ENCODE assay signal across 10 cellular contexts in the genomic region with DNA sequence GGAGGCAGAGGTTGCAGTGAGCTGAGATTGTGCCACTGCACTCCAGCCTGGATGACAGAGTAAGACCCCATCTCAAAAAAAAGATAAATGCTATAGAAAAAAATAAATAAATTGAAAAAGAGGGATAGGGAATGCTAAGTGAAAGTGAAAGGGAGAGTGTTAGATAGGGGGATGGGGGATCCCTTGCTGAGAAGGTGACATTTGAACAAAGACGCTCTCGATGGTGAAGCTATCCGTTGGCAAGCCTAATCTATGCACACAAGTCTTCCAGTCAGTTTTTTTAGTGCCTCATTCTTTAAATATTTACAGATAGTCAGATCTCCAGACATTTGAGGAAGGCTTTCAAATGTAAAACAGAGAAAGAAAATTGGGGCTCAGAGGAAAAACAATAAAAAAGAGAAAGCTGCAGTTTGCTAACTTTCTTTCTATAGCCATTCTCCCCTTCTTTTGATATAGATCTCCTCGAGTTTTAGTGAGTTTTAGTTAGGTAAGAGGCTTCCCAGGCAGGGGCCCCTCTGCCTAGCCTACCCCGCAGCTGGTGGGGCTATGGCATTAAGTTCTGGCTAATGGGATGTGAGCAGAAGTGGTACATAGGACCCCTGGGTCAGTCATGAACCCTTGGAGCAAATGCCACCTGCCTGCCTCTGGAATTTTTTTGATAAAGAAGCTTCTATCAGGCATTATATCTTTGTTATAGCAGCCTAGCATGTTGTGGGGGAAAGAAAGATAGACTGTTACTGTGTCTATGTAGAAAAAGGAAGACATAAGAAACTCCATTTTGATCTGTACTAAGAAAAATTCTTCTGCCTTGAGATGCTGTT. TPM values are rescaled to one million over a fixed set of nuclear protein-coding genes. Genes with fewer than 3 reads are reported as not detected.
DNase-seq lines count a peak whose midpoint lies in the region; ATAC-seq and TF ChIP-seq lines count a peak whose summit lies in the region.
"Had no signal": no experiment of that assay in that cellular context is flagged by ENCODE, and none has a peak within 500 bp of the region (broad histone marks: within the 10 kb centered on the region; RNA-seq: fewer than 3 reads in every experiment).

No MANE protein-coding gene starts in this region.

- peak overlapping the region; percentile 77 for H3K4me3 Mint-ChIP-seq in CD8-positive, alpha-beta T cell

- H3K4me1 ChIP-seq in CD8-positive, alpha-beta T cell (ENCODE audit: insufficient read depth, low read length), result peaks cover 71% of the 10 kb centered on the region
- peaks cover 12 to 63% (median 16%) of the 10 kb centered on the region in 4 donors for H3K4me1 ChIP-seq in Peyer's patch
- H3K4me1 ChIP-seq in right cardiac atrium (ENCODE audit: control insufficient read depth, insufficient read depth, low read length), result peaks cover 10% of the 10 kb centered on the region
- peaks cover 18 to 19% of the 10 kb centered on the region in 2 experiments for H3K4me1 ChIP-seq in trophoblast cell (ENCODE audit: control insufficient read depth in 1 of 2, insufficient read depth in 2 of 2, low read length in 2 of 2)

- POLR2A ChIA-PET in CD8-positive, alpha-beta T cell (lab: Charles Lee), result interaction anchor here (0.6 to 6.1 kb wide), 5 partner anchors 11 to 30 kb away, joined by 3 to 63 read pairs (median 3); partner anchors contain the start of gene GLRX

- H4K12ac ChIP-seq in trophoblast cell (ENCODE audit: low read depth, low read length), result no peak overlapping the region

- no peak overlapping the region for H3K4me2 ChIP-seq in trophoblast cell (ENCODE audit: low read length)

- no peak for TF ChIP-seq CTCF in CD8-positive, alpha-beta T cell (IDR thresholded peaks at IDR 0.05)
- TF ChIP-seq CTCF in Peyer's patch (IDR thresholded peaks at IDR 0.05), result no peak

- H3K9me3 Mint-ChIP-seq in CD8-positive, alpha-beta T cell, result no peaks in the 10 kb centered on the region

- H3K36me3 ChIP-seq in CD8-positive, alpha-beta T cell (ENCODE audit: insufficient read depth, low read length), result peaks cover 12% of the 10 kb centered on the region
- H3K36me3 ChIP-seq in Peyer's patch (peaks cover 0 to 13% (median 0%) of the 10 kb centered on the region in 3 donors), trophoblast cell (ENCODE audit: control insufficient read depth in 1 of 2, insufficient read depth in 2 of 2, low read length in 2 of 2) (peaks cover 1 to 8% of the 10 kb centered on the region in 2 experiments)

- no peak overlapping the region for H2AK5ac ChIP-seq in trophoblast cell (ENCODE audit: low read length)

- H4K8ac ChIP-seq in trophoblast cell (ENCODE audit: low read depth, low read length), result no peak overlapping the region

- H3K4me3 ChIP-seq in CD8-positive, alpha-beta T cell (ENCODE audit: low read depth, low read length), result peak overlapping the region; percentile 14
- H3K4me3 ChIP-seq in Peyer's patch (no peak overlapping the region), right cardiac atrium (ENCODE audit: low read length) (no peak overlapping the region), trophoblast cell (ENCODE audit: low read depth, low read length) (no peak overlapping the region)

- 45% methylated on average over 5 of the region's 5 CpGs for WGBS in right cardiac atrium
- WGBS in trophoblast cell (ENCODE audit: extremely low coverage, insufficient coverage, insufficient read length), result no CpG with 5 or more reads among the region's 5 CpGs

- H3K4ac ChIP-seq in trophoblast cell (ENCODE audit: low read depth, low read length), result no peak overlapping the region

- H3K14ac ChIP-seq in trophoblast cell (ENCODE audit: low read length), result no peak overlapping the region

- no peak overlapping the region for H3K23ac ChIP-seq in trophoblast cell (ENCODE audit: low read length)

- H3K27ac ChIP-seq in CD8-positive, alpha-beta T cell (ENCODE audit: low read depth, low read length), result peak overlapping the region; percentile 15
- H3K27ac ChIP-seq in Peyer's patch, result peak overlapping the region; percentile 9 to 74 (median 50)
- H3K27ac ChIP-seq in right cardiac atrium (ENCODE audit: low read length), result peak overlapping the region; percentile 66
- H3K27ac ChIP-seq in trophoblast cell (ENCODE audit: low read depth, low read length), result peak overlapping the region; percentile 36

- no peaks in the 10 kb centered on the region for H3K27me3 Mint-ChIP-seq in CD8-positive, alpha-beta T cell (ENCODE audit: low read depth)

- peak overlapping the region; percentile 83 for H4K91ac ChIP-seq in trophoblast cell (ENCODE audit: low read depth, low read length)

- intact Hi-C loops in CD8-positive, alpha-beta T cell (cut with DNase I, micrococcal nuclease), result no loop called here
- intact Hi-C loops in right cardiac atrium (cut with DNase I), result no loop called here

- H2BK12ac ChIP-seq in trophoblast cell (ENCODE audit: low read length), result peak overlapping the region; percentile 3

- H3K27me3 ChIP-seq in CD8-positive, alpha-beta T cell (ENCODE audit: insufficient read depth, low read length), result no peaks in the 10 kb centered on the region
- H3K27me3 ChIP-seq in Peyer's patch (no peaks in the 10 kb centered on the region), right cardiac atrium (ENCODE audit: control insufficient read depth, insufficient read depth) (no peaks in the 10 kb centered on the region), trophoblast cell (ENCODE audit: insufficient read depth, low read length) (no peaks in the 10 kb centered on the region)

- no peak overlapping the region for H2AFZ ChIP-seq in trophoblast cell (ENCODE audit: insufficient read depth, low read length, poor library complexity)

- peaks cover 1% of the 10 kb centered on the region for H3K79me2 ChIP-seq in trophoblast cell (ENCODE audit: control insufficient read depth, insufficient read depth, low read length, poor library complexity)

- peak overlapping the region; percentile 80 for H3K27ac Mint-ChIP-seq in CD8-positive, alpha-beta T cell

- TF ChIP-seq POLR2A in Peyer's patch (IDR thresholded peaks at IDR 0.05), result no peak

- H3K18ac ChIP-seq in trophoblast cell (ENCODE audit: low read length), result no peak overlapping the region

- DNase-seq in CD8-positive, alpha-beta T cell, result no peak
- no peak for DNase-seq in Peyer's patch
- no peak for DNase-seq in right cardiac atrium
- no peak for DNase-seq in trophoblast cell
- no peak for DNase-seq in T-helper 9 cell
- no peak for DNase-seq in activated effector memory CD4-positive, alpha-beta T cell treated with anti-CD3 and anti-CD28 coated beads, Interleukin-2, amount 50 U/mL, for 16 hours
- DNase-seq in SW 1271 (lab: John Stamatoyannopoulos, UW), result no peak
- DNase-seq in NCI-H526 treated with DMSO at 0.1 percent for 48 hours (lab: John Stamatoyannopoulos, UW), result no peak
- DNase-seq: dermis blood vessel endothelial cell; NK-92 treated with Interleukin-12 subunit alpha and Interleukin-12 subunit beta, amount 100 ng/mL, for 24 hours had no signal

- peak overlapping the region; percentile 25 for H2BK120ac ChIP-seq in trophoblast cell (ENCODE audit: insufficient read depth, low read length, poor library complexity)

- H3K4me1 Mint-ChIP-seq in CD8-positive, alpha-beta T cell (ENCODE audit: low read depth), result peaks cover 74% of the 10 kb centered on the region

- no peaks in the 10 kb centered on the region for H3K9me3 ChIP-seq in CD8-positive, alpha-beta T cell (ENCODE audit: low read length)
- H3K9me3 ChIP-seq in Peyer's patch (no peaks in the 10 kb centered on the region), right cardiac atrium (ENCODE audit: control insufficient read depth, low read length) (no peaks in the 10 kb centered on the region), trophoblast cell (ENCODE audit: insufficient read depth, low read depth, low read length) (no peaks in the 10 kb centered on the region)

- CTCF ChIA-PET in CD8-positive, alpha-beta T cell (lab: Charles Lee), result interaction anchor here (1.0 to 12.5 kb wide), 6 partner anchors 11 to 36 kb away, joined by 3 to 154 read pairs (median 6); partner anchors contain the start of gene GLRX

- peaks cover 42% of the 10 kb centered on the region for H3K36me3 Mint-ChIP-seq in CD8-positive, alpha-beta T cell

- no peak overlapping the region for H3K9ac ChIP-seq in trophoblast cell (ENCODE audit: low read length)

- peak overlapping the region; percentile 21 for H2BK5ac ChIP-seq in trophoblast cell (ENCODE audit: low read depth, low read length, poor library complexity)

- peaks cover 7% of the 10 kb centered on the region for H3K79me1 ChIP-seq in trophoblast cell (ENCODE audit: low read length)

- no peak for ATAC-seq in CD8-positive, alpha-beta T cell
- ATAC-seq in right cardiac atrium, result no peak

RNA-seq across cellular contexts. Expression of gene GLRX, which starts 12.0 kb away (rescaled TPM):
- total RNA-seq in CD8-positive, alpha-beta T cell, result 10 to 100 TPM; 17.9 to 19.5 TPM
- total RNA-seq in Peyer's patch (100 to 1,000 TPM; 126 to 311 (median 181) TPM), right cardiac atrium (10 to 100 TPM; 70.2 to 85.2 (median 79.4) TPM)
- polyA plus RNA-seq in right cardiac atrium, result 192 TPM
- 63.7 and 67.6 TPM in 2 replicates for polyA plus RNA-seq in trophoblast cell (2013)

Comparison
In these comparisons a context has a peak if more than half of its experiments do, and no peak if none do; other contexts are left out.
1. H3K27ac ChIP-seq: peak in every context shown above with its lines; median percentile 66 in right cardiac atrium; 50 in Peyer's patch; 36 in trophoblast cell; 15 in CD8-positive, alpha-beta T cell.